20 cellular contexts compared by ENCODE assay signal in the genomic region with DNA sequence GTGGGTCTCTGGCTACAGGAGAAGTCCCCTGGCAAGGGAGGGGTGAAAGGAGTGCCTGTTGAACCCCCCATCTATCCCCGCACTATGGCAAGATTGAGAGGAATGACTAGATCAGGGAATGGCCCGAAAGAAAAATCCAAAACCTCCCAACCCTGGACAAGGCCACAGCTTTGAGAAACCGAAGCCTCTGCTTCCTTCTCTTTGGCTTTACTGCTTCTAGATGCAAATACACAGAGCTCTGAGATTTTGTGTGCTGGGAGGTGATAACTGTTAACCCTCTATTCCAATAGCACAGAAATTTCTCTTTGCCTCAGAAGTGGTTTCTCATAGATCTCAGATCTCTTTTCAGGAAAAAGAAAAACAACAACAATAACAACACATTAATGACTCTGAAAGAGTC. TPM values are rescaled to one million over a fixed set of nuclear protein-coding genes. Genes with fewer than 3 reads are reported as not detected.
DNase-seq lines count a peak whose midpoint lies in the region; ATAC-seq and TF ChIP-seq lines count a peak whose summit lies in the region.
"Had no signal": no experiment of that assay in that cellular context is flagged by ENCODE, and none has a peak within 500 bp of the region (broad histone marks: within the 10 kb centered on the region; RNA-seq: fewer than 3 reads in every experiment).

No MANE protein-coding gene starts in this region.

- H3K27ac ChIP-seq in left ventricle myocardium inferior (replicated peaks) (peak overlapping the region; percentile 84), ascending aorta (peak overlapping the region; percentile 65 to 72), osteoblast (ENCODE audit: low read depth, low read length) (peak overlapping the region; percentile 86), upper lobe of left lung (peak overlapping the region; percentile 19 to 69 (median 32))
- H3K27ac ChIP-seq: right lobe of liver had no signal

- H3K4me3 ChIP-seq in left ventricle myocardium inferior (no peak overlapping the region), ascending aorta (no peak overlapping the region), osteoblast (ENCODE audit: insufficient read depth, low read length) (no peak overlapping the region), upper lobe of left lung (no peak overlapping the region)
- H3K4me3 ChIP-seq: lower lobe of right lung, right lobe of liver had no signal

- no peaks in the 10 kb centered on the region for H3K27me3 ChIP-seq in left ventricle myocardium inferior (ENCODE audit: low read depth)
- no peaks in the 10 kb centered on the region for H3K27me3 ChIP-seq in ascending aorta
- no peaks in the 10 kb centered on the region for H3K27me3 ChIP-seq in osteoblast (ENCODE audit: insufficient read depth, low read length)
- no peaks in the 10 kb centered on the region for H3K27me3 ChIP-seq in upper lobe of left lung
- H3K27me3 ChIP-seq: right lobe of liver had no signal

- DNase-seq in left ventricle myocardium inferior (no peak), Right ventricle myocardium superior (no peak), ascending aorta (ENCODE audit: low spot score in 2 of 2) (no peak), osteoblast (ENCODE audit: insufficient read length, low spot score, missing footprints) (no peak), upper lobe of left lung (no peak)
- DNase-seq in activated CD8-positive, alpha-beta memory T cell treated with anti-CD3 and anti-CD28 coated beads, Interleukin-2, amount 50 U/mL, for 4 hours = no peak
- DNase-seq: activated CD4-positive, alpha-beta T cell treated with anti-CD3 and anti-CD28 coated beads for 4 hours; activated effector memory CD4-positive, alpha-beta T cell treated with Interleukin-2 at 50 U/mL for 16 hours; DMS53; H9; KBM-7; lower lobe of right lung; MM.1S; NCI-H1436; NCI-H774; right lobe of liver; stimulated activated naive B cell treated with anti-CD40 and anti-IgM and Interleukin-4, amounts not matched to agents 10 μg/mL and 1 μg/mL and 100 μg/mL, for 72 hours had no signal

- WGBS in upper lobe of left lung, 2 donors = 67 to 80% methylated on average over 3 of the region's 3 CpGs

- no peak overlapping the region for H2AFZ ChIP-seq in osteoblast (ENCODE audit: low read length)

- peaks cover 98% of the 10 kb centered on the region for H3K4me1 ChIP-seq in left ventricle myocardium inferior
- H3K4me1 ChIP-seq in ascending aorta = peaks cover 3 to 29% of the 10 kb centered on the region in 2 donors
- H3K4me1 ChIP-seq in osteoblast (ENCODE audit: insufficient read depth, low read length) = peaks cover 48% of the 10 kb centered on the region
- peaks cover 28 to 52% (median 34%) of the 10 kb centered on the region in 4 donors for H3K4me1 ChIP-seq in upper lobe of left lung

- H3K79me2 ChIP-seq in osteoblast (ENCODE audit: insufficient read depth, low read length) = peaks cover 97% of the 10 kb centered on the region

- TF ChIP-seq CTCF in left ventricle myocardium inferior (IDR thresholded peaks at IDR 0.05; ENCODE audit: borderline replicate concordance) (no peak), ascending aorta (IDR thresholded peaks at IDR 0.05) (no peak), osteoblast (IDR thresholded peaks at IDR 0.05; ENCODE audit: extremely low read depth, low read depth, low read length) (no peak), upper lobe of left lung (IDR thresholded peaks at IDR 0.05) (no peak)

- ATAC-seq in Right ventricle myocardium superior (ENCODE audit: poor library complexity) (no peak), upper lobe of left lung (ENCODE audit: low FRiP score in 2 of 2) (no peak), GM21576 (IDR thresholded peaks at IDR 0.05; ENCODE audit: unreplicated experiment) (no peak), GM18909 (IDR thresholded peaks at IDR 0.05; ENCODE audit: poor library complexity, unreplicated experiment) (no peak)
- ATAC-seq: lower lobe of right lung; right lobe of liver; stimulated activated naive B cell treated with anti-CD40 and anti-IgM and Interleukin-4, amounts not matched to agents 10 μg/mL and 1 μg/mL and 100 μg/mL, for 72 hours had no signal

- H3K9me3 ChIP-seq in left ventricle myocardium inferior (replicated peaks) = no peaks in the 10 kb centered on the region
- no peaks in the 10 kb centered on the region for H3K9me3 ChIP-seq in ascending aorta
- H3K9me3 ChIP-seq in osteoblast (ENCODE audit: low read depth, low read length) = no peaks in the 10 kb centered on the region
- no peaks in the 10 kb centered on the region for H3K9me3 ChIP-seq in upper lobe of left lung
- H3K9me3 ChIP-seq: lower lobe of right lung, right lobe of liver had no signal

- H3K36me3 ChIP-seq in left ventricle myocardium inferior = peaks cover 46% of the 10 kb centered on the region
- H3K36me3 ChIP-seq in ascending aorta = peaks cover 13 to 48% of the 10 kb centered on the region in 2 donors
- H3K36me3 ChIP-seq in osteoblast (ENCODE audit: insufficient read depth, low read length) = peaks cover 81% of the 10 kb centered on the region
- peaks cover 0 to 28% (median 0%) of the 10 kb centered on the region in 4 donors for H3K36me3 ChIP-seq in upper lobe of left lung
- H3K36me3 ChIP-seq: right lobe of liver had no signal

- TF ChIP-seq POLR2A in upper lobe of left lung (IDR thresholded peaks at IDR 0.05) = no peak

- intact Hi-C loops in left ventricle myocardium inferior (cut with micrococcal nuclease) (no loop called here), Right ventricle myocardium superior (cut with DNase I) (no loop called here), ascending aorta (cut with DNase I) (no loop called here)

- no peak for TF ChIP-seq EP300 in upper lobe of left lung (IDR thresholded peaks at IDR 0.05)

- H3K4me2 ChIP-seq in osteoblast (ENCODE audit: insufficient read depth, low read length) = no peak overlapping the region

- peaks cover 8% of the 10 kb centered on the region for H4K20me1 ChIP-seq in osteoblast (ENCODE audit: insufficient read depth, low read length)

RNA-seq across cellular contexts. Expression of a gene that starts 15.0 kb away (rescaled TPM):
- total RNA-seq in left ventricle myocardium inferior (266 TPM), Right ventricle myocardium superior (300 TPM), ascending aorta (156 TPM), osteoblast (291 and 337 TPM in 2 replicates), upper lobe of left lung (100 to 1,000 TPM; 207 to 951 (median 552) TPM)
- total RNA-seq: G401 had no signal

RNA-seq across cellular contexts. Expression of a gene that starts 40.3 kb away (rescaled TPM):
- total RNA-seq in left ventricle myocardium inferior (196 TPM), Right ventricle myocardium superior (183 TPM), ascending aorta (92.6 TPM), osteoblast (62.8 and 67.3 TPM in 2 replicates), upper lobe of left lung (100 to 1,000 TPM in 5 of 6 donors, 10 to 100 TPM in 1; 56.6 to 385 (median 183) TPM)
- total RNA-seq: G401 had no signal

Comparison
In these comparisons a context has a peak if more than half of its experiments do, and no peak if none do; other contexts are left out.
1. H3K27ac ChIP-seq: peak in every context shown above with its lines; median percentile 86 in osteoblast; 84 in left ventricle myocardium inferior; 68 in ascending aorta; 32 in upper lobe of left lung.